22 cellular contexts compared by ENCODE assay signal in genomic region chr10:104034401-104035053, GRCh38. TPM values are rescaled to one million over a fixed set of nuclear protein-coding genes. Genes with fewer than 3 reads are reported as not detected.
A peak's percentile ranks its signal among the peaks of the same experiment; 100 is the strongest.
DNase-seq lines count a peak whose midpoint lies in the region; ATAC-seq and TF ChIP-seq lines count a peak whose summit lies in the region.
"Had no signal": no experiment of that assay in that cellular context is flagged by ENCODE, and none has a peak within 500 bp of the region (broad histone marks: within the 10 kb centered on the region; RNA-seq: fewer than 3 reads in every experiment).

No MANE protein-coding gene starts in this region.

- H3K4me3 ChIP-seq in GM23338 (no peak overlapping the region), dorsolateral prefrontal cortex (no peak overlapping the region), mesenchymal stem cell (ENCODE audit: insufficient read depth in 1 of 2, low read depth in 1 of 2, low read length in 2 of 2) (no peak overlapping the region), PC-9 (no peak overlapping the region)
- H3K4me3 ChIP-seq: SK-N-MC had no signal

- H3F3A ChIP-seq in GM23338 (replicated peaks; ENCODE audit: low read depth) (no peaks in the 10 kb centered on the region), PC-9 (ENCODE audit: insufficient read depth, low read depth) (no peaks in the 10 kb centered on the region)

- TF ChIP-seq CTCF in GM23338 (conservative IDR thresholded peaks at IDR 0.05; ENCODE audit: low read depth in 2 of 2) (no peak), dorsolateral prefrontal cortex (IDR thresholded peaks at IDR 0.05 in 54 of 56, conservative IDR thresholded peaks at IDR 0.05 in 2 of 56; ENCODE audit: low read depth in 1 of 56, partially characterized antibody in 56 of 56) (no peak), PC-9 (conservative IDR thresholded peaks at IDR 0.05) (no peak), HFFc6 (IDR thresholded peaks at IDR 0.05) (no peak)

- H3K27me3 ChIP-seq in GM23338 (ENCODE audit: insufficient read depth): no peaks in the 10 kb centered on the region
- no peaks in the 10 kb centered on the region for H3K27me3 ChIP-seq in dorsolateral prefrontal cortex
- H3K27me3 ChIP-seq in mesenchymal stem cell (ENCODE audit: control insufficient read depth in 1 of 2, insufficient read depth in 1 of 2, low read length in 2 of 2): no peaks in the 10 kb centered on the region
- no peaks in the 10 kb centered on the region for H3K27me3 ChIP-seq in PC-9 (ENCODE audit: insufficient read depth, low read depth)

- no peak overlapping the region for H2AK5ac ChIP-seq in mesenchymal stem cell (ENCODE audit: low read length, severe bottlenecking)

- H3K27me3 Mint-ChIP-seq in GM23338 (ENCODE audit: insufficient read depth, low read depth, poor library complexity): peaks cover 15% of the 10 kb centered on the region
- H3K27me3 Mint-ChIP-seq in effector memory CD8-positive, alpha-beta T cell: no peaks in the 10 kb centered on the region
- no peaks in the 10 kb centered on the region; the same call in none of the 2 replicates for H3K27me3 Mint-ChIP-seq in HFFc6 (ENCODE audit: insufficient read depth)
- H3K27me3 Mint-ChIP-seq: CD4-positive, CD25-positive, alpha-beta regulatory T cell; IgD-negative memory B cell had no signal

- no peak overlapping the region for H3K4ac ChIP-seq in mesenchymal stem cell (ENCODE audit: low read depth in 1 of 2, low read length in 2 of 2)

- no peak overlapping the region for H2BK12ac ChIP-seq in mesenchymal stem cell (ENCODE audit: low read length in 2 of 2)

- ATAC-seq in GM23338: no peak; the same call in 2 of the 3 replicates
- ATAC-seq in effector memory CD8-positive, alpha-beta T cell (replicated peaks): no peak

- H3K36me3 Mint-ChIP-seq in GM23338 (ENCODE audit: low read depth): no peaks in the 10 kb centered on the region; the same call in 2 of the 3 replicates
- H3K36me3 Mint-ChIP-seq in effector memory CD8-positive, alpha-beta T cell (ENCODE audit: insufficient read depth): peaks cover 16% of the 10 kb centered on the region
- no peaks in the 10 kb centered on the region for H3K36me3 Mint-ChIP-seq in HFFc6 (ENCODE audit: low read depth)

- H4K20me1 ChIP-seq in GM23338 (replicated peaks; ENCODE audit: insufficient read depth) (no peaks in the 10 kb centered on the region), PC-9 (ENCODE audit: insufficient read depth) (no peaks in the 10 kb centered on the region)

- H3K23ac ChIP-seq in mesenchymal stem cell (ENCODE audit: low read length in 2 of 2): no peak overlapping the region

- no peak overlapping the region for H2BK5ac ChIP-seq in mesenchymal stem cell (ENCODE audit: low read depth, low read length, poor library complexity, severe bottlenecking)

- WGBS in mesenchymal stem cell: 86% methylated on average over 18 of the region's 19 CpGs

- CTCF ChIA-PET in PC-9 (lab: Charles Lee): no interaction called here

- no peak overlapping the region for H2BK120ac ChIP-seq in mesenchymal stem cell (ENCODE audit: low read depth, low read length)

- H3K79me2 ChIP-seq in GM23338 (replicated peaks; ENCODE audit: insufficient read depth) (no peaks in the 10 kb centered on the region), PC-9 (ENCODE audit: low read depth) (no peaks in the 10 kb centered on the region)

- H2BK15ac ChIP-seq in mesenchymal stem cell (ENCODE audit: low read depth, poor library complexity, severe bottlenecking): no peak overlapping the region

- BruUV-seq in PC-9 (replicated peaks; lab: Mats Ljungman, UMichigan): no TSS peak

- H3K9me3 Mint-ChIP-seq in GM23338: no peaks in the 10 kb centered on the region; the same call in 2 of the 3 replicates
- no peaks in the 10 kb centered on the region for H3K9me3 Mint-ChIP-seq in effector memory CD8-positive, alpha-beta T cell
- H3K9me3 Mint-ChIP-seq in HFFc6: no peaks in the 10 kb centered on the region
- H3K9me3 Mint-ChIP-seq: CD4-positive, CD25-positive, alpha-beta regulatory T cell had no signal

- intact Hi-C loops in dorsolateral prefrontal cortex (cut with DNase I): loop anchor here (2.0 to 5.0 kb wide), 4 partner anchors 47 to 112 kb away; partner anchors contain the start of genes SFR1 (in 1 of the 2) and SLK (in 1 of the 2)
- intact Hi-C loops in PC-9 (cut with micrococcal nuclease; ENCODE audit: unreplicated experiment): no loop called here

- H2AFZ ChIP-seq in GM23338 (no peak overlapping the region), mesenchymal stem cell (ENCODE audit: low read depth, low read length) (no peak overlapping the region), PC-9 (no peak overlapping the region)

- peaks cover 9% of the 10 kb centered on the region for H3K79me1 ChIP-seq in mesenchymal stem cell (replicated peaks; ENCODE audit: low read length, poor library complexity, severe bottlenecking)

- H3K27ac ChIP-seq in GM23338 (ENCODE audit: low read depth) (no peak overlapping the region), dorsolateral prefrontal cortex (peak overlapping the region in 51 of 59 donors; percentile 18 to 93 (median 77)), mesenchymal stem cell (ENCODE audit: low read length, poor library complexity, severe bottlenecking) (no peak overlapping the region), PC-9 (no peak overlapping the region)
- H3K27ac ChIP-seq: SK-N-MC had no signal

- H3K4me1 Mint-ChIP-seq in GM23338 (peaks cover 26% of the 10 kb centered on the region), HFFc6 (ENCODE audit: low read depth) (no peaks in the 10 kb centered on the region)
- no peaks in the 10 kb centered on the region for H3K4me1 Mint-ChIP-seq in effector memory CD8-positive, alpha-beta T cell (ENCODE audit: low read depth in 2 of 2)

- H3K4me1 ChIP-seq in GM23338 (ENCODE audit: insufficient read depth) (peaks cover 15% of the 10 kb centered on the region), mesenchymal stem cell (ENCODE audit: control insufficient read depth, insufficient read depth, low read depth, low read length) (peaks cover 3% of the 10 kb centered on the region), PC-9 (replicated peaks; ENCODE audit: insufficient read depth) (no peaks in the 10 kb centered on the region)

- no peak overlapping the region for H4K91ac ChIP-seq in mesenchymal stem cell (ENCODE audit: low read length)

- H4K8ac ChIP-seq in mesenchymal stem cell (ENCODE audit: low read length): no peak overlapping the region

- H3K4me2 ChIP-seq in GM23338 (no peak overlapping the region), mesenchymal stem cell (ENCODE audit: low read length, poor library complexity, severe bottlenecking) (no peak overlapping the region), PC-9 (no peak overlapping the region)

- H3K9me2 ChIP-seq in GM23338 (ENCODE audit: insufficient read depth): no peaks in the 10 kb centered on the region
- H3K9me2 ChIP-seq in PC-9 (ENCODE audit: insufficient read depth): no peaks in the 10 kb centered on the region

- H3K27ac Mint-ChIP-seq in GM23338 (no peak overlapping the region), HFFc6 (no peak overlapping the region)
- H3K27ac Mint-ChIP-seq in effector memory CD8-positive, alpha-beta T cell: peak overlapping the region in 1 of 2 donors; percentile 64

- H3K18ac ChIP-seq in mesenchymal stem cell (ENCODE audit: low read depth in 1 of 2, low read length in 2 of 2): no peak overlapping the region

- H3K14ac ChIP-seq in mesenchymal stem cell (ENCODE audit: low read length in 2 of 2): no peak overlapping the region

- H3K9me3 ChIP-seq in mesenchymal stem cell (ENCODE audit: control insufficient read depth, low read length) (no peaks in the 10 kb centered on the region), PC-9 (ENCODE audit: insufficient read depth, low read depth) (no peaks in the 10 kb centered on the region)

- H3K4me3 Mint-ChIP-seq in GM23338 (no peak overlapping the region), HFFc6 (no peak overlapping the region)
- H3K4me3 Mint-ChIP-seq in effector memory CD8-positive, alpha-beta T cell: no peak overlapping the region
- H3K4me3 Mint-ChIP-seq: CD4-positive, CD25-positive, alpha-beta regulatory T cell; IgD-negative memory B cell had no signal

- H3K36me3 ChIP-seq in GM23338 (ENCODE audit: insufficient read depth) (no peaks in the 10 kb centered on the region), mesenchymal stem cell (ENCODE audit: control insufficient read depth in 1 of 2, insufficient read depth in 2 of 2, low read depth in 1 of 2, low read length in 2 of 2) (peaks cover 29 to 38% of the 10 kb centered on the region in 2 experiments), PC-9 (ENCODE audit: low read depth) (0 out of 2 replicates have a peak, but pooled peaks cover 3% of the 10 kb centered on the region)

- DNase-seq in AG20443 (ENCODE audit: low spot score) (peak; percentile 9), GM23338 (ENCODE audit: low spot score) (no peak), dorsolateral prefrontal cortex (no peak), mesenchymal stem cell (no peak), PC-9 (no peak), GOT3 (lab: John Stamatoyannopoulos, UW) (no peak), HFFc6 (no peak)
- no peak for DNase-seq in effector memory CD8-positive, alpha-beta T cell
- DNase-seq: AML-193; Calu3; CD4-positive, CD25-positive, alpha-beta regulatory T cell; DND-41; GDM1; NCI-H1436 treated with DMSO at 0.1 percent for 48 hours; NCI-H2081; NCI-H226; NCI-H526 treated with DMSO at 0.1 percent for 48 hours; NK-92 treated with Interleukin-12 subunit alpha and Interleukin-12 subunit beta, amount 100 ng/mL, for 24 hours; OCI-M1 had no signal

- peak overlapping the region; percentile 30 for H3K9ac ChIP-seq in mesenchymal stem cell (ENCODE audit: low read length)

- POLR2A ChIA-PET in PC-9 (lab: Charles Lee; ENCODE audit: unreplicated experiment): no interaction called here

TF ChIP-seq in GM23338, 12 proteins besides CTCF, POLR2A, EP300 and RAD21:
- TF ChIP-seq STAT1 (IDR thresholded peaks at IDR 0.05; ENCODE audit: unreplicated experiment): no peak
- TF ChIP-seq EZH2 (IDR thresholded peaks at IDR 0.05; ENCODE audit: low read depth, unreplicated experiment): no peak
- TF ChIP-seq CREB1 (CRISPR knock-in tag; IDR thresholded peaks at IDR 0.05; ENCODE audit: low read depth): 0 out of 2 replicates have a peak, but pooled peaks have one; percentile 23
- TF ChIP-seq NANOG (IDR thresholded peaks at IDR 0.05; ENCODE audit: borderline replicate concordance): no peak

RNA-seq across cellular contexts. Expression of gene COL17A1, which starts 51.2 kb away (rescaled TPM):
- 0.04 and 1.3 TPM in 2 replicates for total RNA-seq in GM23338 (2014; rRNA removed; shearing (Covaris generic))
- polyA plus RNA-seq in GM23338 (2016; fragmentation: Nextera tagmentation; extraction: Ambion mirVana): 0.64 and 1.1 TPM in 2 replicates
- total RNA-seq in dorsolateral prefrontal cortex (1 to 10 TPM in 50 of 120 experiments, under 1 TPM in 56, not detected in 14; 0.22 to 2.7 (median 0.94) TPM), PC-9 (2021) (31.6 and 41.3 TPM in 2 replicates)
- polyA plus RNA-seq in mesenchymal stem cell (2013, experiment 1 of 2): 0.01 TPM
- not detected for polyA plus RNA-seq in mesenchymal stem cell (2013, experiment 2 of 2)
- 1 to 10 TPM in 2 of 6 experiments, under 1 TPM in 4; 0.23 to 1.5 (median 0.66) TPM for total RNA-seq in HFFc6 (2021; fragmentation: NEBNext Ultra II Directional; extraction: Animal tissue kit (Norgen Biotek cat#: 25700))
- total RNA-seq: A673; CD4-positive, CD25-positive, alpha-beta regulatory T cell had no signal
- polyA plus RNA-seq: IgD-negative memory B cell had no signal

Comparison
In these comparisons a context has a peak if more than half of its experiments do, and no peak if none do; other contexts are left out.
1. H3K27ac ChIP-seq: peak in dorsolateral prefrontal cortex (51 of 59); none in GM23338 (single experiment), mesenchymal stem cell (single experiment) and PC-9 (single experiment).